ENCODE assay signal across 16 cellular contexts in genomic region chr14:24150567-24150966, GRCh38.
"Had no signal": no experiment of that assay in that cellular context is flagged by ENCODE, and none has a peak within 500 bp of the region (broad histone marks: within the 10 kb centered on the region; RNA-seq: fewer than 3 reads in every experiment).

No MANE protein-coding gene starts in this region.

- H3K4me1 ChIP-seq: foreskin keratinocyte had no signal

- H3K9me3 ChIP-seq: right atrium auricular region had no signal

- H3K27ac ChIP-seq: foreskin keratinocyte, right atrium auricular region had no signal

- ATAC-seq: activated naive CD4-positive, alpha-beta T cell treated with anti-CD3 and anti-CD28 coated beads, Interleukin-2, amount 50 U/mL, for 72 hours; foreskin keratinocyte; natural killer cell treated with Interleukin-12 subunit alpha and Interleukin-12 subunit beta and Interleukin-15 and Interleukin-18, amount 100 ng/mL, for 72 hours; stimulated activated naive CD8-positive, alpha-beta T cell treated with anti-CD3 and anti-CD28 coated beads, Interleukin-15, Interleukin-2, amounts not matched to agents 100 U/mL and 50 U/mL, for 24 hours had no signal

- H3K27ac Mint-ChIP-seq: natural killer cell treated with Interleukin-12 subunit alpha and Interleukin-12 subunit beta and Interleukin-15 and Interleukin-18, amount 100 ng/mL, for 72 hours; progenitor cell of endocrine pancreas had no signal

- H3K4me3 ChIP-seq: right atrium auricular region had no signal

- DNase-seq: activated CD4-positive, alpha-beta T cell treated with anti-CD3 and anti-CD28 coated beads, Interleukin-2, amount 50 U/mL, for 4 hours; activated CD4-positive, CD25-positive, alpha-beta regulatory T cell; amygdala; effector CD8-positive, alpha-beta T cell; foreskin keratinocyte; mesendoderm; occipital lobe; stimulated activated CD4-positive, alpha-beta T cell treated with anti-CD3 and anti-CD28 coated beads, Interleukin-15, amount 100 ng/mL, for 24 hours; stimulated activated CD4-positive, alpha-beta T cell treated with anti-CD3 and anti-CD28 coated beads, Interleukin-4, amount 100 ng/mL, for 1 hour; stimulated activated naive CD8-positive, alpha-beta T cell treated with anti-CD3 and anti-CD28 coated beads, Interleukin-15, Interleukin-2, amounts not matched to agents 100 U/mL and 50 U/mL, for 24 hours; trophoblast cell had no signal

- H3K27me3 ChIP-seq: foreskin keratinocyte, right atrium auricular region had no signal

- H3K9me3 Mint-ChIP-seq: activated naive CD4-positive, alpha-beta T cell treated with anti-CD3 and anti-CD28 coated beads, Interleukin-2, amount 50 U/mL, for 72 hours; central memory CD8-positive, alpha-beta T cell; natural killer cell treated with Interleukin-12 subunit alpha and Interleukin-12 subunit beta and Interleukin-15 and Interleukin-18, amount 100 ng/mL, for 72 hours had no signal

- H3K4me3 Mint-ChIP-seq: central memory CD8-positive, alpha-beta T cell; natural killer cell treated with Interleukin-12 subunit alpha and Interleukin-12 subunit beta and Interleukin-15 and Interleukin-18, amount 100 ng/mL, for 72 hours had no signal

- H3K27me3 Mint-ChIP-seq: central memory CD8-positive, alpha-beta T cell; natural killer cell treated with Interleukin-12 subunit alpha and Interleukin-12 subunit beta and Interleukin-15 and Interleukin-18, amount 100 ng/mL, for 72 hours; progenitor cell of endocrine pancreas had no signal
